1 cellular context compared by ENCODE assay signal in genomic region chr12:26370098-26370497, GRCh38.
TF ChIP-seq lines count a peak whose summit lies in the region.

No MANE protein-coding gene starts in this region.

TF ChIP-seq in IMR-90, 13 proteins besides CTCF, POLR2A, EP300 and RAD21 (continued from another document):
- TF ChIP-seq MXI1 (IDR thresholded peaks at IDR 0.05; ENCODE audit: borderline replicate concordance, low read depth, low read length): no peak
- TF ChIP-seq NFE2L2 (IDR thresholded peaks at IDR 0.05; ENCODE audit: low read depth, low read length): no peak
- no peak for TF ChIP-seq MAFK (IDR thresholded peaks at IDR 0.05; ENCODE audit: low read depth, low read length)
- TF ChIP-seq RCOR1 (IDR thresholded peaks at IDR 0.05; ENCODE audit: insufficient replicate concordance, low read length): no peak
- no peak for TF ChIP-seq ELK1 (IDR thresholded peaks at IDR 0.05; ENCODE audit: borderline replicate concordance, low read depth, low read length)
- no peak for TF ChIP-seq SMC3 (IDR thresholded peaks at IDR 0.05; ENCODE audit: low read depth, low read length)
- TF ChIP-seq BHLHE40 (IDR thresholded peaks at IDR 0.05; ENCODE audit: low read depth, low read length): no peak
- no peak for TF ChIP-seq MAZ (IDR thresholded peaks at IDR 0.05; ENCODE audit: borderline replicate concordance, low read depth, low read length)
- no peak for TF ChIP-seq CEBPB (IDR thresholded peaks at IDR 0.05; ENCODE audit: low read depth, low read length)
- no peak for TF ChIP-seq RFX5 (IDR thresholded peaks at IDR 0.05; ENCODE audit: low read depth, low read length)
